ENCODE assay signal across 8 cellular contexts in the genomic region with DNA sequence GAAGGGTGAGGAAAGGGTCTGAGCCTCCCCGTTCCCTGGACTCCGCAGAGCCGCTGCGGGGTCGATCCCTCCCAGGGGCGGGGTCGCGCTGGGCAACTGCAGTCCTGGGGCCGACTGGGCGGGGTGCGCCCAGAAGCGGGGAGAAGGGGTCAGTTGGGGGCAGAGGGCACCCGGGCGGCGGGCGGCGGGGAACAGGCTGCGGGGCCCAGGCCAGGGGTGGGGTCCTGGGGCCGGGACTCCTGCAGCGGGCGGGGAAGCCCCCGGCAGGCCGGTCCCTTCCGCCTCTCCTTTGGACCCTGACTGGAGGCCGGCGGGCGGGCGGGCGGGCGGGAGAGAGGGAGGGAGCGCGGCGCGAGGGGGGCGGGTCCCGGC. TPM values are rescaled to one million over a fixed set of nuclear protein-coding genes. Genes with fewer than 3 reads are reported as not detected.
DNase-seq lines count a peak whose midpoint lies in the region; ATAC-seq and TF ChIP-seq lines count a peak whose summit lies in the region.

No MANE protein-coding gene starts in this region.

- H3K27ac ChIP-seq in left ventricle myocardium inferior (replicated peaks) (peak overlapping the region; percentile 100), spleen (peak overlapping the region; percentile 99 to 100 (median 100))

- H3K4me1 Mint-ChIP-seq in activated CD4-positive, alpha-beta memory T cell treated with anti-CD3 and anti-CD28 coated beads for 36 hours (ENCODE audit: low read depth), result peaks cover 34% of the 10 kb centered on the region

- H3K36me3 Mint-ChIP-seq in activated CD4-positive, alpha-beta memory T cell treated with anti-CD3 and anti-CD28 coated beads for 36 hours, result peaks cover 25% of the 10 kb centered on the region

- WGBS in spleen, 5 donors, result 0% methylated on average over 3 to 36 of the region's 36 CpGs

- H3K9me3 Mint-ChIP-seq in activated CD4-positive, alpha-beta memory T cell treated with anti-CD3 and anti-CD28 coated beads for 36 hours, result no peaks in the 10 kb centered on the region

- CTCF ChIA-PET in activated CD4-positive, alpha-beta memory T cell treated with anti-CD3 and anti-CD28 coated beads for 36 hours (lab: Charles Lee), result interaction anchor here (3.4 kb wide), 1 partner anchor 11 kb away, joined by 19 read pairs; the partner anchor contains the start of genes MYO19 and PIGW

- POLR2A ChIA-PET in activated CD4-positive, alpha-beta memory T cell treated with anti-CD3 and anti-CD28 coated beads for 36 hours (lab: Charles Lee), result interaction anchor here (1.1 to 3.6 kb wide), 5 partner anchors 10 to 734 kb away, joined by 3 to 59 read pairs (median 4); partner anchors contain the start of genes MRM1, MYO19 and PIGW

- H3K4me3 ChIP-seq in left ventricle myocardium inferior (peak overlapping the region; percentile 76), spleen (peak overlapping the region; percentile 73 to 98 (median 94))

- in situ Hi-C loops in GM18951 (cut with MboI; ENCODE audit: low sequenced_read_pairs, unreplicated experiment), result no loop called here

- no peak for TF ChIP-seq CTCF in left ventricle myocardium inferior (IDR thresholded peaks at IDR 0.05; ENCODE audit: borderline replicate concordance)
- TF ChIP-seq CTCF in spleen (IDR thresholded peaks at IDR 0.05 in 8 of 11, conservative IDR thresholded peaks at IDR 0.05 in 3 of 11), result no peak

- peak overlapping the region; percentile 98 for H3K27ac Mint-ChIP-seq in activated CD4-positive, alpha-beta memory T cell treated with anti-CD3 and anti-CD28 coated beads for 36 hours

- peaks cover 64% of the 10 kb centered on the region for H3K4me1 ChIP-seq in left ventricle myocardium inferior
- peaks cover 40 to 61% (median 56%) of the 10 kb centered on the region in 6 donors for H3K4me1 ChIP-seq in spleen

- no peak for DNase-seq in activated CD4-positive, alpha-beta memory T cell treated with anti-CD3 and anti-CD28 coated beads for 36 hours
- DNase-seq in left ventricle myocardium inferior (no peak), spleen (no peak)
- no peak for DNase-seq in activated CD4-positive, alpha-beta T cell treated with anti-CD3 and anti-CD28 coated beads for 48 hours
- no peak for DNase-seq in central memory CD4-positive, alpha-beta T cell

- H3K27me3 ChIP-seq in left ventricle myocardium inferior (ENCODE audit: low read depth) (no peaks in the 10 kb centered on the region), spleen (replicated peaks in 1 of 7) (no peaks in the 10 kb centered on the region)

- intact Hi-C loops in activated CD4-positive, alpha-beta memory T cell treated with anti-CD3 and anti-CD28 coated beads for 36 hours (cut with micrococcal nuclease), result loop anchor here (2.0 to 10.0 kb wide), 2 partner anchors 46 to 180 kb away; partner anchors contain the start of gene DHRS11
- intact Hi-C loops in left ventricle myocardium inferior (cut with micrococcal nuclease), result loop anchor here (5.0 kb wide), 1 partner anchor 407 kb away; no protein-coding TSS in a partner anchor
- intact Hi-C loops in spleen (cut with DNase I; ENCODE audit: low total_unique reads), result no loop called here

- ATAC-seq in HG03045 (IDR thresholded peaks at IDR 0.05; ENCODE audit: unreplicated experiment), result peak; percentile 46
- ATAC-seq in HG03175 (IDR thresholded peaks at IDR 0.05; ENCODE audit: unreplicated experiment), result no peak

- no peaks in the 10 kb centered on the region for H3K9me3 ChIP-seq in left ventricle myocardium inferior (replicated peaks)
- no peaks in the 10 kb centered on the region for H3K9me3 ChIP-seq in spleen

- peak; percentile 50 for TF ChIP-seq POLR2A in GM18951 (IDR thresholded peaks at IDR 0.05; ENCODE audit: extremely low read depth, insufficient read depth, insufficient read length)
- peak in 1 of 3 donors; percentile 43 for TF ChIP-seq POLR2A in spleen (IDR thresholded peaks at IDR 0.05)

- H3K36me3 ChIP-seq in left ventricle myocardium inferior, result peaks cover 6% of the 10 kb centered on the region
- H3K36me3 ChIP-seq in spleen, result peaks cover 0 to 21% (median 0%) of the 10 kb centered on the region in 6 donors

- peak overlapping the region; percentile 97 for H3K4me3 Mint-ChIP-seq in activated CD4-positive, alpha-beta memory T cell treated with anti-CD3 and anti-CD28 coated beads for 36 hours

- no peaks in the 10 kb centered on the region for H3K27me3 Mint-ChIP-seq in activated CD4-positive, alpha-beta memory T cell treated with anti-CD3 and anti-CD28 coated beads for 36 hours

RNA-seq across cellular contexts. Expression of gene GGNBP2, which starts 0.4 kb away (rescaled TPM):
- 10 to 100 TPM; 74.8 to 84.0 TPM for total RNA-seq in activated CD4-positive, alpha-beta memory T cell treated with anti-CD3 and anti-CD28 coated beads for 36 hours
- 41.7 TPM for total RNA-seq in left ventricle myocardium inferior
- total RNA-seq in spleen, result 100 to 1,000 TPM in 2 of 7 donors, 10 to 100 TPM in 5; 83.3 to 123 (median 94.7) TPM
- polyA plus RNA-seq in spleen, result 10 to 100 TPM; 60.8 to 65.5 (median 61.3) TPM

RNA-seq across cellular contexts. Expression of gene PIGW, which starts 10.3 kb away (rescaled TPM):
- 10 to 100 TPM; 11.8 to 12.3 TPM for total RNA-seq in activated CD4-positive, alpha-beta memory T cell treated with anti-CD3 and anti-CD28 coated beads for 36 hours
- total RNA-seq in left ventricle myocardium inferior (3.3 TPM), spleen (1 to 10 TPM; 4.8 to 7.7 (median 6.1) TPM)
- 1 to 10 TPM; 3.3 to 6.0 (median 5.0) TPM for polyA plus RNA-seq in spleen

RNA-seq across cellular contexts. Expression of gene MYO19, which starts 10.4 kb away (rescaled TPM):
- 100 to 1,000 TPM; 106 to 112 TPM for total RNA-seq in activated CD4-positive, alpha-beta memory T cell treated with anti-CD3 and anti-CD28 coated beads for 36 hours
- total RNA-seq in left ventricle myocardium inferior, result 11.8 TPM
- total RNA-seq in spleen, result 10 to 100 TPM; 41.7 to 68.9 (median 56.1) TPM
- 10 to 100 TPM; 15.6 to 23.6 (median 21.4) TPM for polyA plus RNA-seq in spleen

RNA-seq across cellular contexts. Expression of gene DHRS11, which starts 46.6 kb away (rescaled TPM):
- total RNA-seq in activated CD4-positive, alpha-beta memory T cell treated with anti-CD3 and anti-CD28 coated beads for 36 hours, result 10 to 100 TPM; 10.2 to 10.5 TPM
- total RNA-seq in left ventricle myocardium inferior (13.1 TPM), spleen (1 to 10 TPM; 3.9 to 7.8 (median 5.2) TPM)
- polyA plus RNA-seq in spleen, result 1 to 10 TPM; 4.1 to 5.1 (median 4.7) TPM

RNA-seq across cellular contexts. Expression of gene MRM1, which starts 56.3 kb away (rescaled TPM):
- total RNA-seq in activated CD4-positive, alpha-beta memory T cell treated with anti-CD3 and anti-CD28 coated beads for 36 hours, result 10 to 100 TPM; 13.5 to 14.6 TPM
- 8.7 TPM for total RNA-seq in left ventricle myocardium inferior
- total RNA-seq in spleen, result 1 to 10 TPM; 5.4 to 9.1 (median 7.7) TPM
- polyA plus RNA-seq in spleen, result 10 to 100 TPM in 2 of 3 donors, 1 to 10 TPM in 1; 9.4 to 13.8 (median 12.2) TPM
